ENCODE assay signal across 8 cellular contexts in the genomic region with DNA sequence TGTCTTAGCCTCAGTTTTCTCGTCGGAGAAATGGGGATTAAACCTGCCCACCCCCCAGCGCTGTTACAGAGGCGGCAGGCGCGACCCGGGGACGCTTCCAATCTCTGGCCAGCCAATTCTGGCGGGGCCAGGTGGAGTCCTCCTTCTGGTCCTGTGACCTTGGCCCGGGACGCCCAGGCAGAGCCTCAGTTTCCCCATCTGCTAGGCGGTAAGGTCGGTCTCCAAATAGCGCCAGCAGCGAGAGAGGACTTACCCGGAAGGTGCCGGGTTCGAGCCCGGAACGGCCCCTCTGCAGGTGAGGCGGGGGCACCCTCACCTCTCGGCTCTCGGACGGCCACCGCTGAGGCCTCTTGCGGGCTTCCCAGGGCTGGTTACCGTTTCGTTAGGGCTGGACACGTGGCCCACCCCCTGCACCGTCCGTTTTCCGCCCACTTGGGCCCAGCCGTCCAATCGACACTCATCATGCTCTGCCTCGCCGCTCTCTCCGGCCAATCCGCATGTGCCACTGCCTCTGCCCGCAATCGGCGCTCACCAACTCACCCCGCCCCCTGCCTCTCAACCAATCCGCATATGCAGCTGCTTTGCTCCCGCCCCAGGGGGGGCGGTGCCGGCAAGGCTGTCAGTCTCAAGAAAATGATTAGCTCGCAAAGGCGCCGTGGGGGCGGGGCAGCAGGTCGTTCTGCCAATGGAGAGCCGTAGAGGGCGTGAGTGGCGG. TPM values are rescaled to one million over a fixed set of nuclear protein-coding genes. Genes with fewer than 3 reads are reported as not detected.
A peak's percentile ranks its signal among the peaks of the same experiment; 100 is the strongest.
DNase-seq lines count a peak whose midpoint lies in the region; ATAC-seq, FAIRE-seq and TF ChIP-seq lines count a peak whose summit lies in the region.

ISOC2 (minus strand) TSS at position 384 of the 715 bp plus-strand sequence. CDS start 5,156 bp downstream, outside the sequence.

- H2AFZ ChIP-seq in parathyroid adenoma = peak within 1 kb of the TSS; percentile 80

- H3K9me3 Mint-ChIP-seq in T-cell = no peaks in the 10 kb centered on the region

- H3K79me2 ChIP-seq in parathyroid adenoma = no peaks in the 10 kb centered on the region

- peak; percentile 92 for ATAC-seq in HG02840 (IDR thresholded peaks at IDR 0.05; ENCODE audit: low FRiP score, unreplicated experiment)
- peak; percentile 96 to 98 (median 97) for ATAC-seq in T-cell (replicated peaks in 1 of 4)

- peaks cover 20 to 30% (median 25%) of the 10 kb centered on the region in 3 donors for H3K4me1 Mint-ChIP-seq in T-cell

- H3K4me3 Mint-ChIP-seq in T-cell = peak within 1 kb of the TSS; percentile 85 to 88 (median 87)

- CTCF ChIA-PET in T-cell (lab: Charles Lee) = interaction anchor here in 1 of 2 donors (0.5 to 1.1 kb wide), 10 partner anchors 16 to 247 kb away, joined by 3 to 14 read pairs (median 4); partner anchors contain the start of genes FIZ1, KMT5C, ZNF628 and ZNF784

- DNase-seq in GM12891 (ENCODE audit: insufficient read length, low spot score) (peak; percentile 100), NCI-H1436 treated with DMSO at 0.1 percent for 48 hours (lab: John Stamatoyannopoulos, UW) (peak; percentile 99), T-cell (peak; percentile 99 to 100 (median 100)), cardiac muscle cell (ENCODE audit: low read depth in 1 of 2, low spot score in 1 of 2) (peak; percentile 100), tibial nerve (ENCODE audit: low spot score in 2 of 2) (peak; percentile 100)

- H3K27me3 Mint-ChIP-seq in T-cell = no peaks in the 10 kb centered on the region

- H3K27me3 ChIP-seq in cardiac muscle cell (no peaks in the 10 kb centered on the region), parathyroid adenoma (ENCODE audit: control insufficient read depth, insufficient read depth, low read length) (no peaks in the 10 kb centered on the region), tibial nerve (no peaks in the 10 kb centered on the region)

- H3K4me3 ChIP-seq in cardiac muscle cell (peak within 1 kb of the TSS; percentile 65), parathyroid adenoma (ENCODE audit: low read depth, low read length) (peak within 1 kb of the TSS; percentile 94), tibial nerve (peak within 1 kb of the TSS; percentile 61 to 94 (median 70))

- peak; percentile 79 to 80 for TF ChIP-seq EP300 in tibial nerve (IDR thresholded peaks at IDR 0.05)

- H3K36me3 ChIP-seq in cardiac muscle cell (no peaks in the 10 kb centered on the region), parathyroid adenoma (ENCODE audit: control insufficient read depth, insufficient read depth, low read length) (no peaks in the 10 kb centered on the region), tibial nerve (peaks cover 0 to 4% (median 0%) of the 10 kb centered on the region in 3 donors)

- H3K4me1 ChIP-seq in cardiac muscle cell (ENCODE audit: low read depth) (no peaks in the 10 kb centered on the region), parathyroid adenoma (peaks cover 4% of the 10 kb centered on the region), tibial nerve (peaks cover 0 to 31% (median 6%) of the 10 kb centered on the region in 4 donors)

- peak within 1 kb of the TSS; percentile 86 for H3K9ac ChIP-seq in parathyroid adenoma

- H3K36me3 Mint-ChIP-seq in T-cell = peaks cover 4% of the 10 kb centered on the region

- no peaks in the 10 kb centered on the region for H3K9me3 ChIP-seq in cardiac muscle cell (ENCODE audit: low read depth)
- H3K9me3 ChIP-seq in parathyroid adenoma (ENCODE audit: control insufficient read depth, low read length) = no peaks in the 10 kb centered on the region
- H3K9me3 ChIP-seq in tibial nerve = no peaks in the 10 kb centered on the region

- H3K4me2 ChIP-seq in parathyroid adenoma (ENCODE audit: low read length) = peak within 1 kb of the TSS; percentile 95

- FAIRE-seq in GM12891 (lab: Jason Lieb, UNC) = peak; percentile 100

- no peak for TF ChIP-seq CTCF in cardiac muscle cell (IDR thresholded peaks at IDR 0.05; ENCODE audit: low read depth, low read length)
- TF ChIP-seq CTCF in parathyroid adenoma (IDR thresholded peaks at IDR 0.05) = no peak
- TF ChIP-seq CTCF in tibial nerve (IDR thresholded peaks at IDR 0.05) = peak in 2 of 5 experiments; percentile 30 to 59

- H3K27ac Mint-ChIP-seq in T-cell = peak within 1 kb of the TSS; percentile 77 to 93

- peak within 1 kb of the TSS; percentile 62 for H3K27ac ChIP-seq in adipose tissue (ENCODE audit: low read depth, low read length)
- H3K27ac ChIP-seq in cardiac muscle cell = peak within 1 kb of the TSS; percentile 91
- H3K27ac ChIP-seq in parathyroid adenoma = peak within 1 kb of the TSS; percentile 96
- peak within 1 kb of the TSS; percentile 87 to 94 (median 91) for H3K27ac ChIP-seq in tibial nerve

- WGBS in adipose tissue, 3 donors = 1% methylated on average over 54 of the region's 54 CpGs
- WGBS in tibial nerve, 2 donors = 1 to 2% methylated on average over 31 to 45 of the region's 54 CpGs

- POLR2A ChIA-PET in T-cell (lab: Charles Lee) = interaction anchor here in 1 of 2 donors (0.6 to 1.0 kb wide), 8 partner anchors 16 to 174 kb away, joined by 3 to 7 read pairs (median 3); partner anchors contain the start of genes FIZ1, KMT5C and ZNF784

- peak; percentile 82 for TF ChIP-seq POLR2A in GM12891 (IDR thresholded peaks at IDR 0.05; ENCODE audit: low read depth, low read length)
- peak in 1 of 2 donors; percentile 74 for TF ChIP-seq POLR2A in tibial nerve (IDR thresholded peaks at IDR 0.05)

TF ChIP-seq in GM12891, 5 proteins besides CTCF, POLR2A, EP300 and RAD21:
- no peak for TF ChIP-seq PAX5 (IDR thresholded peaks at IDR 0.05; ENCODE audit: insufficient read depth, low read length, severe bottlenecking)
- no peak for TF ChIP-seq SPI1 (IDR thresholded peaks at IDR 0.05; ENCODE audit: low read depth, low read length)
- no peak for TF ChIP-seq POU2F2 (IDR thresholded peaks at IDR 0.05; ENCODE audit: low read depth, low read length)
- TF ChIP-seq TAF1 (IDR thresholded peaks at IDR 0.05; ENCODE audit: low read depth, low read length) = 0 out of 2 replicates have a peak, but pooled peaks have one; percentile 13
- peak; percentile 78 for TF ChIP-seq POLR2AphosphoS5 (IDR thresholded peaks at IDR 0.05; ENCODE audit: low read depth, low read length)
TF ChIP-seq in GM12891: peak in this region for 2.

RNA-seq across cellular contexts. Expression of gene ISOC2, which starts in this region (rescaled TPM):
- 47.2 TPM for polyA plus RNA-seq in GM12891 (2012; ENCODE audit: low read depth, missing spikeins)
- total RNA-seq in T-cell (10 to 100 TPM in 3 of 5 donors, 1 to 10 TPM in 2; 6.8 to 18.9 (median 14.7) TPM), cardiac muscle cell (99.4 and 200 TPM in 2 replicates), tibial nerve (10 to 100 TPM; 38.0 to 80.4 (median 65.9) TPM)
- polyA plus RNA-seq in adipose tissue (100 to 1,000 TPM in 1 of 3 donors, 10 to 100 TPM in 2; 57.7 to 135 (median 79.6) TPM), cardiac muscle cell (73.9 and 89.7 TPM in 2 replicates)

Comparison
In these comparisons a context has a peak if more than half of its experiments do, and no peak if none do; other contexts are left out.
1. Peak in every context shown above with its lines: DNase-seq, ATAC-seq, H3K4me3 ChIP-seq and H3K27ac ChIP-seq.